23 cellular contexts compared by ENCODE assay signal in the genomic region with DNA sequence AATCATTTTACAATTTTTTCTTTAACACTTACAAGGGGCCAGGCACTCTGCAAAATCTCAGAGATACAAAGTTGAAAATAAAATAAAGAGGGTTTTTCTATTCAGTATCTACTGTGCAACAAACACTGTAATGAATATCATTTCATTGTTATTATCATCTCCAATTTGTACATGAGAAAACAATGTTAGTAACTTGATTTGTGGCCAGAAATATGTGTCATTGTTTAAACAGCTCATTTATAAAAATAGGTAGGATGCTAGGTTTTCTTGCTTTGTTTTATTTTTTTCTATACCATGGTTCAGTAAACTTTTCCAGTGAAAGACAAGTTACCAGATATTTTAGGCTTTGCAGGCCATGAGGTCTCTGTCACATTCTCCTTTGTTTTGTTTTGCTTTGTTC.
"Had no signal": no experiment of that assay in that cellular context is flagged by ENCODE, and none has a peak within 500 bp of the region (broad histone marks: within the 10 kb centered on the region; RNA-seq: fewer than 3 reads in every experiment).

No MANE protein-coding gene starts in this region.

- H3K4me3 ChIP-seq: colonic mucosa, dorsolateral prefrontal cortex, esophagus squamous epithelium, gastrocnemius medialis, heart right ventricle, left lung, lower lobe of right lung, mucosa of descending colon had no signal

- ATAC-seq: esophagus mucosa, gastrocnemius medialis, heart right ventricle, left cardiac atrium, left lung, left ventricle myocardium superior, lower lobe of right lung, mucosa of descending colon had no signal

- DNase-seq: colonic mucosa; cortex of kidney; dorsolateral prefrontal cortex; effector CD4-positive, alpha-beta T cell; effector memory CD4-positive, alpha-beta T cell; erythroblast; esophagus squamous epithelium; foreskin fibroblast; foreskin melanocyte; gastrocnemius medialis; glutamatergic neuron; head of caudate nucleus; heart right ventricle; hippocampal formation; left cardiac atrium; left lung; left ventricle myocardium superior; lower lobe of right lung; mesenchymal stem cell; mucosa of descending colon; naive B cell had no signal

- H3K4me1 ChIP-seq: colonic mucosa, esophagus squamous epithelium, left lung, lower lobe of right lung had no signal

- H3K27me3 ChIP-seq: colonic mucosa, dorsolateral prefrontal cortex, esophagus squamous epithelium, gastrocnemius medialis, heart right ventricle, left lung had no signal

- H3K36me3 ChIP-seq: colonic mucosa, esophagus squamous epithelium, gastrocnemius medialis, heart right ventricle, left lung, lower lobe of right lung had no signal

- H3K9me3 ChIP-seq: colonic mucosa, esophagus squamous epithelium, gastrocnemius medialis, heart right ventricle, left lung, lower lobe of right lung, mucosa of descending colon had no signal

- H3K27ac ChIP-seq: colonic mucosa, dorsolateral prefrontal cortex, epithelial cell of prostate, esophagus squamous epithelium, heart right ventricle, left lung, lower lobe of right lung had no signal
